ENCODE assay signal across 8 cellular contexts in the genomic region with DNA sequence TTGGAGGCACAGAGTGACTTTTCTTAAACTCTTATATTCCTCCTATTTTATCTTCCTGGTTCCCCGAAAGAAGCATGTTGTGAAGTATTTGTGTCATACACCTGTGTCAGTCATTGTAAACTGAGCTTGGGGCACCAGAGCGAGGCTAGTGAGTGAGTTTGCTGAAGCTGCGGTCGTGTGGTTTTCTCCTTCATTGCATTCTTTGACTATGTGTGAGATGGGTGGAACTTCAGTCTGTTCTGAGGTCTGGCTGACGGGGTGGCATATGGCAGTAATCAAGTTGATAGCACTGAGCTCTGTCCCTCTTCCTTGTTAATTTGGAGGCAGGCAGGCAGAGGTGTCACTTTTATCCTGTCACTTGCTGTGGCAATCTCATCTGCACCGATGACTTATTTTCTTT. TPM values are rescaled to one million over a fixed set of nuclear protein-coding genes. Genes with fewer than 3 reads are reported as not detected.
A peak's percentile ranks its signal among the peaks of the same experiment; 100 is the strongest.
DNase-seq lines count a peak whose midpoint lies in the region; ATAC-seq and TF ChIP-seq lines count a peak whose summit lies in the region.

No MANE protein-coding gene starts in this region.

- peak overlapping the region; percentile 53 to 76 (median 65) for H3K4me3 Mint-ChIP-seq in CD8-positive, alpha-beta memory T cell
- peak overlapping the region; percentile 34 for H3K4me3 Mint-ChIP-seq in activated naive CD8-positive, alpha-beta T cell treated with anti-CD3 and anti-CD28 coated beads, Interleukin-2, amount 10 ng/mL, durations not matched to agents 7 days and 5 days
- no peak overlapping the region for H3K4me3 Mint-ChIP-seq in glutamatergic neuron (ENCODE audit: unreplicated experiment)

- peaks cover 66% of the 10 kb centered on the region for H3K4me1 ChIP-seq in CD8-positive, alpha-beta memory T cell (ENCODE audit: insufficient read depth, low read length)

- DNase-seq in CD8-positive, alpha-beta memory T cell = peak; percentile 20 to 72 (median 28)
- DNase-seq in activated naive CD8-positive, alpha-beta T cell treated with anti-CD3 and anti-CD28 coated beads, Interleukin-2, amount 10 ng/mL, durations not matched to agents 7 days and 5 days = no peak
- no peak for DNase-seq in NCI-H1048 (lab: John Stamatoyannopoulos, UW)
- DNase-seq in glutamatergic neuron = no peak
- no peak for DNase-seq in NCI-H2081 (lab: John Stamatoyannopoulos, UW)
- DNase-seq in NCI-H2196 treated with DMSO at 0.1 percent for 48 hours (lab: John Stamatoyannopoulos, UW; ENCODE audit: unreplicated experiment) = no peak

- no peak overlapping the region for H3K27ac ChIP-seq in CD8-positive, alpha-beta memory T cell (ENCODE audit: low read depth, low read length)

- peaks cover 75 to 83% (median 76%) of the 10 kb centered on the region in 3 donors for H3K4me1 Mint-ChIP-seq in CD8-positive, alpha-beta memory T cell
- H3K4me1 Mint-ChIP-seq in activated naive CD8-positive, alpha-beta T cell treated with anti-CD3 and anti-CD28 coated beads, Interleukin-2, amount 10 ng/mL, durations not matched to agents 7 days and 5 days = peaks cover 62% of the 10 kb centered on the region
- H3K4me1 Mint-ChIP-seq in glutamatergic neuron (ENCODE audit: low read depth, unreplicated experiment) = peaks cover 29% of the 10 kb centered on the region

- H3K36me3 ChIP-seq in CD8-positive, alpha-beta memory T cell (ENCODE audit: insufficient read depth, low read length) = no peaks in the 10 kb centered on the region

- H3K36me3 Mint-ChIP-seq in CD8-positive, alpha-beta memory T cell = peaks cover 0 to 31% (median 5%) of the 10 kb centered on the region in 3 donors
- H3K36me3 Mint-ChIP-seq in activated naive CD8-positive, alpha-beta T cell treated with anti-CD3 and anti-CD28 coated beads, Interleukin-2, amount 10 ng/mL, durations not matched to agents 7 days and 5 days = peaks cover 9% of the 10 kb centered on the region
- H3K36me3 Mint-ChIP-seq in glutamatergic neuron (ENCODE audit: unreplicated experiment) = no peaks in the 10 kb centered on the region

- ATAC-seq in GM19043 (IDR thresholded peaks at IDR 0.05; ENCODE audit: low read depth, unreplicated experiment) = peak; percentile 46
- peak; percentile 46 for ATAC-seq in HG03060 (IDR thresholded peaks at IDR 0.05; ENCODE audit: low read depth, unreplicated experiment)
- no peak for ATAC-seq in activated naive CD8-positive, alpha-beta T cell treated with anti-CD3 and anti-CD28 coated beads, Interleukin-2, amount 10 ng/mL, durations not matched to agents 7 days and 5 days (ENCODE audit: low read depth)

- H3K27me3 ChIP-seq in CD8-positive, alpha-beta memory T cell (ENCODE audit: insufficient read depth, low read length, poor library complexity, severe bottlenecking) = no peaks in the 10 kb centered on the region

- TF ChIP-seq CTCF in glutamatergic neuron (IDR thresholded peaks at IDR 0.05; ENCODE audit: partially characterized antibody, unreplicated experiment) = no peak

- peaks cover 0 to 5% of the 10 kb centered on the region in 2 donors for H3K27me3 Mint-ChIP-seq in CD8-positive, alpha-beta memory T cell
- no peaks in the 10 kb centered on the region for H3K27me3 Mint-ChIP-seq in activated naive CD8-positive, alpha-beta T cell treated with anti-CD3 and anti-CD28 coated beads, Interleukin-2, amount 10 ng/mL, durations not matched to agents 7 days and 5 days
- H3K27me3 Mint-ChIP-seq in glutamatergic neuron (ENCODE audit: unreplicated experiment) = peaks cover 10% of the 10 kb centered on the region

- POLR2A ChIA-PET in CD8-positive, alpha-beta memory T cell (lab: Charles Lee) = interaction anchor here (0.8 kb wide), 1 partner anchor 25 kb away, joined by 3 read pairs; the partner anchor contains the start of genes ACAD8 and THYN1
- POLR2A ChIA-PET in activated naive CD8-positive, alpha-beta T cell treated with anti-CD3 and anti-CD28 coated beads, Interleukin-2, amount 10 ng/mL, durations not matched to agents 7 days and 5 days (lab: Charles Lee) = interaction anchor here (0.8 to 1.2 kb wide), 3 partner anchors 10 to 47 kb away, joined by 3 to 5 read pairs (median 3); partner anchors contain the start of genes ACAD8, GLB1L3 and THYN1

- peak overlapping the region in 6 of 8 donors; percentile 18 to 68 (median 50) for H3K27ac Mint-ChIP-seq in CD8-positive, alpha-beta memory T cell
- no peak overlapping the region for H3K27ac Mint-ChIP-seq in activated naive CD8-positive, alpha-beta T cell treated with anti-CD3 and anti-CD28 coated beads, Interleukin-2, amount 10 ng/mL, durations not matched to agents 7 days and 5 days
- H3K27ac Mint-ChIP-seq in glutamatergic neuron (ENCODE audit: unreplicated experiment) = no peak overlapping the region

- H3K4me3 ChIP-seq in CD8-positive, alpha-beta memory T cell (ENCODE audit: low read length) = no peak overlapping the region

- H3K9me3 Mint-ChIP-seq in CD8-positive, alpha-beta memory T cell = no peaks in the 10 kb centered on the region
- H3K9me3 Mint-ChIP-seq in activated naive CD8-positive, alpha-beta T cell treated with anti-CD3 and anti-CD28 coated beads, Interleukin-2, amount 10 ng/mL, durations not matched to agents 7 days and 5 days = no peaks in the 10 kb centered on the region
- peaks cover 8% of the 10 kb centered on the region for H3K9me3 Mint-ChIP-seq in glutamatergic neuron (ENCODE audit: unreplicated experiment)

- CTCF ChIA-PET in CD8-positive, alpha-beta memory T cell (lab: Charles Lee) = interaction anchor here (1.2 kb wide), 2 partner anchors 25 to 47 kb away, joined by 4 read pairs; partner anchors contain the start of genes ACAD8, GLB1L3 and THYN1

- H3K9me3 ChIP-seq in CD8-positive, alpha-beta memory T cell (ENCODE audit: low read length) = no peaks in the 10 kb centered on the region

RNA-seq across cellular contexts. Expression of gene VPS26B, which starts 4.2 kb away (rescaled TPM):
- 10 to 100 TPM; 36.6 to 36.7 TPM for total RNA-seq in CD8-positive, alpha-beta memory T cell
- 73.5 TPM for polyA plus RNA-seq in CD8-positive, alpha-beta memory T cell
- 10 to 100 TPM; 75.8 to 76.3 TPM for total RNA-seq in activated naive CD8-positive, alpha-beta T cell treated with anti-CD3 and anti-CD28 coated beads, Interleukin-2, amount 10 ng/mL, durations not matched to agents 7 days and 5 days
- total RNA-seq in glutamatergic neuron (ENCODE audit: unreplicated experiment) = 63.6 TPM

RNA-seq across cellular contexts. Expression of gene NCAPD3, which starts 4.9 kb away (rescaled TPM):
- 10 to 100 TPM; 76.7 to 80.4 TPM for total RNA-seq in CD8-positive, alpha-beta memory T cell
- 14.3 TPM for polyA plus RNA-seq in CD8-positive, alpha-beta memory T cell
- 100 to 1,000 TPM; 114 to 115 TPM for total RNA-seq in activated naive CD8-positive, alpha-beta T cell treated with anti-CD3 and anti-CD28 coated beads, Interleukin-2, amount 10 ng/mL, durations not matched to agents 7 days and 5 days
- 20.3 TPM for total RNA-seq in glutamatergic neuron (ENCODE audit: unreplicated experiment)

RNA-seq across cellular contexts. Expression of gene THYN1, which starts 24.5 kb away (rescaled TPM):
- 10 to 100 TPM; 58.9 to 68.4 TPM for total RNA-seq in CD8-positive, alpha-beta memory T cell
- polyA plus RNA-seq in CD8-positive, alpha-beta memory T cell = 133 TPM
- total RNA-seq in activated naive CD8-positive, alpha-beta T cell treated with anti-CD3 and anti-CD28 coated beads, Interleukin-2, amount 10 ng/mL, durations not matched to agents 7 days and 5 days = 10 to 100 TPM; 65.8 to 66.8 TPM
- total RNA-seq in glutamatergic neuron (ENCODE audit: unreplicated experiment) = 35.9 TPM

RNA-seq across cellular contexts. Expression of gene ACAD8, which starts 24.7 kb away (rescaled TPM):
- 10 to 100 TPM; 27.1 to 28.2 TPM for total RNA-seq in CD8-positive, alpha-beta memory T cell
- polyA plus RNA-seq in CD8-positive, alpha-beta memory T cell = 20.9 TPM
- total RNA-seq in activated naive CD8-positive, alpha-beta T cell treated with anti-CD3 and anti-CD28 coated beads, Interleukin-2, amount 10 ng/mL, durations not matched to agents 7 days and 5 days = 10 to 100 TPM; 29.0 to 29.5 TPM
- 48.0 TPM for total RNA-seq in glutamatergic neuron (ENCODE audit: unreplicated experiment)

RNA-seq across cellular contexts. Expression of gene GLB1L3, which starts 47.6 kb away (rescaled TPM):
- total RNA-seq in CD8-positive, alpha-beta memory T cell = 1 to 10 TPM; 2.3 to 3.0 TPM
- 2.0 TPM for polyA plus RNA-seq in CD8-positive, alpha-beta memory T cell
- total RNA-seq in activated naive CD8-positive, alpha-beta T cell treated with anti-CD3 and anti-CD28 coated beads, Interleukin-2, amount 10 ng/mL, durations not matched to agents 7 days and 5 days = 1 to 10 TPM; 5.2 to 6.1 TPM
- total RNA-seq in glutamatergic neuron (ENCODE audit: unreplicated experiment) = 0.83 TPM

Comparison
In these comparisons a context has a peak if more than half of its experiments do, and no peak if none do; other contexts are left out.
1. DNase-seq: peak in CD8-positive, alpha-beta memory T cell (5 of 5); none in activated naive CD8-positive, alpha-beta T cell treated with anti-CD3 and anti-CD28 coated beads, Interleukin-2, amount 10 ng/mL, durations not matched to agents 7 days and 5 days (single experiment), NCI-H1048 (single experiment), glutamatergic neuron (single experiment), NCI-H2081 (0 of 2) and NCI-H2196 treated with DMSO at 0.1 percent for 48 hours (single experiment).
2. H3K27ac Mint-ChIP-seq: peak in CD8-positive, alpha-beta memory T cell (6 of 8); none in activated naive CD8-positive, alpha-beta T cell treated with anti-CD3 and anti-CD28 coated beads, Interleukin-2, amount 10 ng/mL, durations not matched to agents 7 days and 5 days (single experiment) and glutamatergic neuron (single experiment).